ENCODE assay signal across 1 cellular context in the genomic region with DNA sequence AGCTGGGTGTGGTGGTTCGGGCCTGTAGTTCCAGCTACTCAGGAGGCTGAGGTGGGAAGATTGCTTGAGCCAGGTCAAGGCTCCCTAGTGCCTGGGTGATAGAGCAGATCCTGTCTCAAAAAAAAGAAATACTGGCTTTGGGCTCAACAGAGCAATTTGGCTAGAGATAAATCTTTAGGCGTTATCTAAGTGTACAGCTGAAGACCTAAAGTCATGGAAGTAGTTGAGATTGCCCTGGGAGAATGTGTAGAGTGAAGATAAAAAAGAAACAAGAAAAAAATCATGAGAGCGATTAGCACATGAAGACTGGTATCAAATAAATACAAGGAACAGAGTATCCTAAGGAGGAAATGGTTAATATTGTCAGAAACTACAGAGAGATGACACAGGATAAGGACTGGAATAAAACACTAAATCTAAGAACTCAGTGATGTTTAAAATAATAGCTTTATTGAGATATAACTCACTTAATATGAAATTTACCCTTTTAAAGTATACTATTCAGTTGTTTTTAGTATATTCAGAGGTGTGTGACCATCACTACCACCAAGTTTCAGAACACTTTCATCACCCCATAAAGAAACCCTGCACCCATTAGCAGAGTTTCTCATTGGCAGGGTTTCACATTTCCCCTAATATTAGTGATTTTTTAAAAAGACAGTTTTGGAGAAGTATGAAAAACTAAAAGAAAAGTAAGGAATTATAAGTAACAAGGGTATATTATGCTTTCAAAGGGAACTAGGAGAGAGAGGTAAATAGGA.
TF ChIP-seq lines count a peak whose summit lies in the region.

No MANE protein-coding gene starts in this region.

TF ChIP-seq in GM12878, 131 proteins besides CTCF, POLR2A, EP300 and RAD21:
- TF ChIP-seq MTA2 (IDR thresholded peaks at IDR 0.05; ENCODE audit: low read depth): peak; percentile 25; the same call in 1 of the 2 replicates
- TF ChIP-seq, protein P1, sequence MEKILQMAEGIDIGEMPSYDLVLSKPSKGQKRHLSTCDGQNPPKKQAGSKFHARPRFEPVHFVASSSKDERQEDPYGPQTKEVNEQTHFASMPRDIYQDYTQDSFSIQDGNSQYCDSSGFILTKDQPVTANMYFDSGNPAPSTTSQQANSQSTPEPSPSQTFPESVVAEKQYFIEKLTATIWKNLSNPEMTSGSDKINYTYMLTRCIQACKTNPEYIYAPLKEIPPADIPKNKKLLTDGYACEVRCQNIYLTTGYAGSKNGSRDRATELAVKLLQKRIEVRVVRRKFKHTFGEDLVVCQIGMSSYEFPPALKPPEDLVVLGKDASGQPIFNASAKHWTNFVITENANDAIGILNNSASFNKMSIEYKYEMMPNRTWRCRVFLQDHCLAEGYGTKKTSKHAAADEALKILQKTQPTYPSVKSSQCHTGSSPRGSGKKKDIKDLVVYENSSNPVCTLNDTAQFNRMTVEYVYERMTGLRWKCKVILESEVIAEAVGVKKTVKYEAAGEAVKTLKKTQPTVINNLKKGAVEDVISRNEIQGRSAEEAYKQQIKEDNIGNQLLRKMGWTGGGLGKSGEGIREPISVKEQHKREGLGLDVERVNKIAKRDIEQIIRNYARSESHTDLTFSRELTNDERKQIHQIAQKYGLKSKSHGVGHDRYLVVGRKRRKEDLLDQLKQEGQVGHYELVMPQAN (conservative IDR thresholded peaks at IDR 0.05): no peak
